22 cellular contexts compared by ENCODE assay signal in the genomic region with DNA sequence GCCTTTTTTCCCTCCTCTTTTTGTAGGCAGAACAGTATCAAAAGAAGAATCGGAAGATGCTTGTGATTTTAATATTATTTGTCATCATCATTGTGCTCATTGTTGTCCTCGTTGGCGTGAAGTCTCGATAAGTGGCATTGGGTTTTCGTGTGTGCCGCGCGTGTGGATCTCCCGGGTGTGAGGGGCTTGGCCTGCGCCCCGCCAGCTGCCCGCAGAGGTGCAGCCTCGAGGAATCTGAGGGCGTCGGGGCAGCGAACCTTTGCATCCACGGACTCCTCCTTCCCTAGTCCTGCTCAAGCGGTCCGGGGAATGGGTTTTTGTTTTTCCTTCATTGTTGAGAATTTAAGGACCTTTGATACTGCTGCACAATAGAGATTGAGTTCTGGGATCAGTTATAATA.
"Had no signal": no experiment of that assay in that cellular context is flagged by ENCODE, and none has a peak within 500 bp of the region (broad histone marks: within the 10 kb centered on the region; RNA-seq: fewer than 3 reads in every experiment).

No MANE protein-coding gene starts in this region.

- H3K36me3 ChIP-seq: uterus had no signal

- H3K4me1 Mint-ChIP-seq: memory B cell, natural killer cell had no signal

- FAIRE-seq: endometrium, kidney had no signal

- H3K27ac ChIP-seq: gastrocnemius medialis, prostate gland, right atrium auricular region, skin epidermis, suprapubic skin, transverse colon, upper lobe of right lung, uterus had no signal

- ATAC-seq: effector memory CD8-positive, alpha-beta T cell; gastrocnemius medialis; left lobe of liver; natural killer cell; stimulated activated naive CD8-positive, alpha-beta T cell treated with anti-CD3 and anti-CD28 coated beads, Interleukin-15, amount 100 ng/mL, for 72 hours; upper lobe of right lung had no signal

- H3K27me3 Mint-ChIP-seq: effector memory CD8-positive, alpha-beta T cell; memory B cell; stimulated activated naive CD8-positive, alpha-beta T cell treated with anti-CD3 and anti-CD28 coated beads, Interleukin-15, amount 100 ng/mL, for 72 hours had no signal

- H3K9me3 ChIP-seq: gastrocnemius medialis, prostate gland, right atrium auricular region, suprapubic skin, transverse colon, upper lobe of right lung, uterus had no signal

- H3K27me3 ChIP-seq: gastrocnemius medialis, right atrium auricular region, suprapubic skin, transverse colon, upper lobe of right lung, uterus had no signal

- H3K9me3 Mint-ChIP-seq: effector memory CD8-positive, alpha-beta T cell; memory B cell; natural killer cell; stimulated activated naive CD8-positive, alpha-beta T cell treated with anti-CD3 and anti-CD28 coated beads, Interleukin-15, amount 100 ng/mL, for 72 hours had no signal

- H3K27ac Mint-ChIP-seq: memory B cell, natural killer cell had no signal

- H3K4me3 Mint-ChIP-seq: effector memory CD8-positive, alpha-beta T cell; memory B cell; natural killer cell; stimulated activated naive CD8-positive, alpha-beta T cell treated with anti-CD3 and anti-CD28 coated beads, Interleukin-15, amount 100 ng/mL, for 72 hours had no signal

- DNase-seq: cortex of kidney; effector memory CD8-positive, alpha-beta T cell; foreskin fibroblast; gastrocnemius medialis; kidney; natural killer cell; stimulated activated CD4-positive, alpha-beta T cell treated with anti-CD3 and anti-CD28 coated beads, Interleukin-15, amount 100 ng/mL, for 24 hours; stimulated activated CD4-positive, alpha-beta T cell treated with anti-CD3 and anti-CD28 coated beads, Interleukin-4, amount 100 ng/mL, for 1 hour; stimulated activated CD8-positive, alpha-beta memory T cell treated with anti-CD3 and anti-CD28 coated beads, Interleukin-4, amount 100 ng/mL, for 48 hours; stimulated activated naive CD4-positive, alpha-beta T cell; stimulated activated naive CD8-positive, alpha-beta T cell treated with anti-CD3 and anti-CD28 coated beads, Interleukin-15, amount 100 ng/mL, for 72 hours; transverse colon; upper lobe of right lung; uterus had no signal

- H3K4me1 ChIP-seq: gastrocnemius medialis, prostate gland, right atrium auricular region, suprapubic skin, transverse colon, upper lobe of right lung, uterus had no signal

- H3K4me3 ChIP-seq: gastrocnemius medialis, lung, prostate gland, right atrium auricular region, skin epidermis, suprapubic skin, transverse colon, upper lobe of right lung, uterus had no signal
